In the genomic region with DNA sequence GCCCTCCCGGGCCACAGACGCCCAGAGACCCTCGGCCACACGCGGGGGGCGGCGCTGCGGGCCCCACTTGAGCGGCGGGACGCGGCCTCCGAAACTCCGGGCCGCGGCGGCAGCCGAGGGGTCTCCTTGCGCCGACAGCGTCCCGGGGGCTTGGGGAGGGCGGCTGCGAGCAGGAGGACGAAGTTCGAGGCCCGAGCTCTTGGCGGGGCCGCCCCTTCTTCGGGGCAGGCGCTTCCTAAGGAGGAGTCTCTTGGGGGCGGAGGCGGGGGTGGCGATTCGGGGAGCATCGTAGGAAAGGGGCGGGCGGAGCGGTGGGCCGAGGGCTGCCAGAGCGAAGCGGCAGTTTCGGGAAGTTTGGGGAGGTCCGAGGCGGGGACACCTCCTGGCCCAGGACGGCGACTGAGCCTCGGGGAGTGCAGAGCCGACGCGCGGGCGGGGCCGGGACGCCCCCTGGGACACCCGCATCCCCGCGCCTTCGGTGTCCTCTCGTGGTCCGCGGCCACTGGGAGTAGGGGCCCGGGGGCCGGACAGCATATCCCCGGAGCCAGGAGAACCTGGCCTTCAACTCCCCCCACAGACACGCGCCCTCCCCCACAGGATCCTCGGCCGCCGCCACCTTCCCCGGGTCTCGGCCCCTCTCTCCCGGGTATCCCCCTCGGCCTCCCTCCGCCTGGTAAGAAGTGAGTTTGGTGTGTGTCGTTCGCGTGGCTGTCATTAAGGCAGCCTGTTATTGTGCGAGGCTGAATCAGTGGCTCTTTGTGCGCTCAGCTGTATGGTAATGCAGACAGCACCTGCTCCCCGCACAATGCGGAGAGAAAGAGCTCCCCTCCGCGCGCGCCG, we compare ENCODE assay signal across 1 cellular context.
A peak's percentile ranks its signal among the peaks of the same experiment; 100 is the strongest.
TF ChIP-seq lines count a peak whose summit lies in the region.

No MANE protein-coding gene starts in this region.

TF ChIP-seq in GM12878, 131 proteins besides CTCF, POLR2A, EP300 and RAD21 (continued from another document):
- TF ChIP-seq, protein P1, sequence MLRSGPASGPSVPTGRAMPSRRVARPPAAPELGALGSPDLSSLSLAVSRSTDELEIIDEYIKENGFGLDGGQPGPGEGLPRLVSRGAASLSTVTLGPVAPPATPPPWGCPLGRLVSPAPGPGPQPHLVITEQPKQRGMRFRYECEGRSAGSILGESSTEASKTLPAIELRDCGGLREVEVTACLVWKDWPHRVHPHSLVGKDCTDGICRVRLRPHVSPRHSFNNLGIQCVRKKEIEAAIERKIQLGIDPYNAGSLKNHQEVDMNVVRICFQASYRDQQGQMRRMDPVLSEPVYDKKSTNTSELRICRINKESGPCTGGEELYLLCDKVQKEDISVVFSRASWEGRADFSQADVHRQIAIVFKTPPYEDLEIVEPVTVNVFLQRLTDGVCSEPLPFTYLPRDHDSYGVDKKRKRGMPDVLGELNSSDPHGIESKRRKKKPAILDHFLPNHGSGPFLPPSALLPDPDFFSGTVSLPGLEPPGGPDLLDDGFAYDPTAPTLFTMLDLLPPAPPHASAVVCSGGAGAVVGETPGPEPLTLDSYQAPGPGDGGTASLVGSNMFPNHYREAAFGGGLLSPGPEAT (IDR thresholded peaks at IDR 0.05; ENCODE audit: low read depth) = no peak
- TF ChIP-seq TBL1XR1 (IDR thresholded peaks at IDR 0.05; ENCODE audit: low read depth, low read length) (no peak), POLR2AphosphoS5 (IDR thresholded peaks at IDR 0.05; ENCODE audit: low read length) (no peak), TCF12 (IDR thresholded peaks at IDR 0.05; ENCODE audit: low read depth, low read length) (peak; percentile 79), MXI1 (IDR thresholded peaks at IDR 0.05; ENCODE audit: low read depth, low read length) (no peak), STAT3 (IDR thresholded peaks at IDR 0.05; ENCODE audit: low read depth, low read length) (no peak), JUND (IDR thresholded peaks at IDR 0.05; ENCODE audit: low read depth, low read length) (no peak), NR2F1 (conservative IDR thresholded peaks at IDR 0.05) (no peak), MEF2B (IDR thresholded peaks at IDR 0.05; ENCODE audit: partially characterized antibody, poor library complexity, severe bottlenecking) (peak; percentile 26), IKZF1 (conservative IDR thresholded peaks at IDR 0.05) (peak; percentile 48), SMAD1 (IDR thresholded peaks at IDR 0.05; ENCODE audit: low read depth, partially characterized antibody) (no peak), SP1 (IDR thresholded peaks at IDR 0.05; ENCODE audit: low read depth, low read length) (no peak), POU2F2 (IDR thresholded peaks at IDR 0.05; ENCODE audit: borderline replicate concordance, low read depth, low read length) (peak; percentile 79; the same call in 2 of the 3 replicates), RB1 (IDR thresholded peaks at IDR 0.05; ENCODE audit: borderline replicate concordance) (no peak), CREB1 (IDR thresholded peaks at IDR 0.05; ENCODE audit: low read depth) (no peak)
- TF ChIP-seq, protein P2, sequence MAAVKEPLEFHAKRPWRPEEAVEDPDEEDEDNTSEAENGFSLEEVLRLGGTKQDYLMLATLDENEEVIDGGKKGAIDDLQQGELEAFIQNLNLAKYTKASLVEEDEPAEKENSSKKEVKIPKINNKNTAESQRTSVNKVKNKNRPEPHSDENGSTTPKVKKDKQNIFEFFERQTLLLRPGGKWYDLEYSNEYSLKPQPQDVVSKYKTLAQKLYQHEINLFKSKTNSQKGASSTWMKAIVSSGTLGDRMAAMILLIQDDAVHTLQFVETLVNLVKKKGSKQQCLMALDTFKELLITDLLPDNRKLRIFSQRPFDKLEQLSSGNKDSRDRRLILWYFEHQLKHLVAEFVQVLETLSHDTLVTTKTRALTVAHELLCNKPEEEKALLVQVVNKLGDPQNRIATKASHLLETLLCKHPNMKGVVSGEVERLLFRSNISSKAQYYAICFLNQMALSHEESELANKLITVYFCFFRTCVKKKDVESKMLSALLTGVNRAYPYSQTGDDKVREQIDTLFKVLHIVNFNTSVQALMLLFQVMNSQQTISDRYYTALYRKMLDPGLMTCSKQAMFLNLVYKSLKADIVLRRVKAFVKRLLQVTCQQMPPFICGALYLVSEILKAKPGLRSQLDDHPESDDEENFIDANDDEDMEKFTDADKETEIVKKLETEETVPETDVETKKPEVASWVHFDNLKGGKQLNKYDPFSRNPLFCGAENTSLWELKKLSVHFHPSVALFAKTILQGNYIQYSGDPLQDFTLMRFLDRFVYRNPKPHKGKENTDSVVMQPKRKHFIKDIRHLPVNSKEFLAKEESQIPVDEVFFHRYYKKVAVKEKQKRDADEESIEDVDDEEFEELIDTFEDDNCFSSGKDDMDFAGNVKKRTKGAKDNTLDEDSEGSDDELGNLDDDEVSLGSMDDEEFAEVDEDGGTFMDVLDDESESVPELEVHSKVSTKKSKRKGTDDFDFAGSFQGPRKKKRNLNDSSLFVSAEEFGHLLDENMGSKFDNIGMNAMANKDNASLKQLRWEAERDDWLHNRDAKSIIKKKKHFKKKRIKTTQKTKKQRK (IDR thresholded peaks at IDR 0.05; ENCODE audit: low read depth, low read length) = no peak
- TF ChIP-seq, protein P3, sequence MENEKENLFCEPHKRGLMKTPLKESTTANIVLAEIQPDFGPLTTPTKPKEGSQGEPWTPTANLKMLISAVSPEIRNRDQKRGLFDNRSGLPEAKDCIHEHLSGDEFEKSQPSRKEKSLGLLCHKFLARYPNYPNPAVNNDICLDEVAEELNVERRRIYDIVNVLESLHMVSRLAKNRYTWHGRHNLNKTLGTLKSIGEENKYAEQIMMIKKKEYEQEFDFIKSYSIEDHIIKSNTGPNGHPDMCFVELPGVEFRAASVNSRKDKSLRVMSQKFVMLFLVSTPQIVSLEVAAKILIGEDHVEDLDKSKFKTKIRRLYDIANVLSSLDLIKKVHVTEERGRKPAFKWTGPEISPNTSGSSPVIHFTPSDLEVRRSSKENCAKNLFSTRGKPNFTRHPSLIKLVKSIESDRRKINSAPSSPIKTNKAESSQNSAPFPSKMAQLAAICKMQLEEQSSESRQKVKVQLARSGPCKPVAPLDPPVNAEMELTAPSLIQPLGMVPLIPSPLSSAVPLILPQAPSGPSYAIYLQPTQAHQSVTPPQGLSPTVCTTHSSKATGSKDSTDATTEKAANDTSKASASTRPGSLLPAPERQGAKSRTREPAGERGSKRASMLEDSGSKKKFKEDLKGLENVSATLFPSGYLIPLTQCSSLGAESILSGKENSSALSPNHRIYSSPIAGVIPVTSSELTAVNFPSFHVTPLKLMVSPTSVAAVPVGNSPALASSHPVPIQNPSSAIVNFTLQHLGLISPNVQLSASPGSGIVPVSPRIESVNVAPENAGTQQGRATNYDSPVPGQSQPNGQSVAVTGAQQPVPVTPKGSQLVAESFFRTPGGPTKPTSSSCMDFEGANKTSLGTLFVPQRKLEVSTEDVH (IDR thresholded peaks at IDR 0.05; ENCODE audit: low read depth, partially characterized antibody) = no peak
- TF ChIP-seq, protein P4, sequence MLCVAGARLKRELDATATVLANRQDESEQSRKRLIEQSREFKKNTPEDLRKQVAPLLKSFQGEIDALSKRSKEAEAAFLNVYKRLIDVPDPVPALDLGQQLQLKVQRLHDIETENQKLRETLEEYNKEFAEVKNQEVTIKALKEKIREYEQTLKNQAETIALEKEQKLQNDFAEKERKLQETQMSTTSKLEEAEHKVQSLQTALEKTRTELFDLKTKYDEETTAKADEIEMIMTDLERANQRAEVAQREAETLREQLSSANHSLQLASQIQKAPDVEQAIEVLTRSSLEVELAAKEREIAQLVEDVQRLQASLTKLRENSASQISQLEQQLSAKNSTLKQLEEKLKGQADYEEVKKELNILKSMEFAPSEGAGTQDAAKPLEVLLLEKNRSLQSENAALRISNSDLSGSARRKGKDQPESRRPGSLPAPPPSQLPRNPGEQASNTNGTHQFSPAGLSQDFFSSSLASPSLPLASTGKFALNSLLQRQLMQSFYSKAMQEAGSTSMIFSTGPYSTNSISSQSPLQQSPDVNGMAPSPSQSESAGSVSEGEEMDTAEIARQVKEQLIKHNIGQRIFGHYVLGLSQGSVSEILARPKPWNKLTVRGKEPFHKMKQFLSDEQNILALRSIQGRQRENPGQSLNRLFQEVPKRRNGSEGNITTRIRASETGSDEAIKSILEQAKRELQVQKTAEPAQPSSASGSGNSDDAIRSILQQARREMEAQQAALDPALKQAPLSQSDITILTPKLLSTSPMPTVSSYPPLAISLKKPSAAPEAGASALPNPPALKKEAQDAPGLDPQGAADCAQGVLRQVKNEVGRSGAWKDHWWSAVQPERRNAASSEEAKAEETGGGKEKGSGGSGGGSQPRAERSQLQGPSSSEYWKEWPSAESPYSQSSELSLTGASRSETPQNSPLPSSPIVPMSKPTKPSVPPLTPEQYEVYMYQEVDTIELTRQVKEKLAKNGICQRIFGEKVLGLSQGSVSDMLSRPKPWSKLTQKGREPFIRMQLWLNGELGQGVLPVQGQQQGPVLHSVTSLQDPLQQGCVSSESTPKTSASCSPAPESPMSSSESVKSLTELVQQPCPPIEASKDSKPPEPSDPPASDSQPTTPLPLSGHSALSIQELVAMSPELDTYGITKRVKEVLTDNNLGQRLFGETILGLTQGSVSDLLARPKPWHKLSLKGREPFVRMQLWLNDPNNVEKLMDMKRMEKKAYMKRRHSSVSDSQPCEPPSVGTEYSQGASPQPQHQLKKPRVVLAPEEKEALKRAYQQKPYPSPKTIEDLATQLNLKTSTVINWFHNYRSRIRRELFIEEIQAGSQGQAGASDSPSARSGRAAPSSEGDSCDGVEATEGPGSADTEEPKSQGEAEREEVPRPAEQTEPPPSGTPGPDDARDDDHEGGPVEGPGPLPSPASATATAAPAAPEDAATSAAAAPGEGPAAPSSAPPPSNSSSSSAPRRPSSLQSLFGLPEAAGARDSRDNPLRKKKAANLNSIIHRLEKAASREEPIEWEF (IDR thresholded peaks at IDR 0.05; ENCODE audit: insufficient replicate concordance, low read depth, low read length) = no peak
- TF ChIP-seq, protein P5, sequence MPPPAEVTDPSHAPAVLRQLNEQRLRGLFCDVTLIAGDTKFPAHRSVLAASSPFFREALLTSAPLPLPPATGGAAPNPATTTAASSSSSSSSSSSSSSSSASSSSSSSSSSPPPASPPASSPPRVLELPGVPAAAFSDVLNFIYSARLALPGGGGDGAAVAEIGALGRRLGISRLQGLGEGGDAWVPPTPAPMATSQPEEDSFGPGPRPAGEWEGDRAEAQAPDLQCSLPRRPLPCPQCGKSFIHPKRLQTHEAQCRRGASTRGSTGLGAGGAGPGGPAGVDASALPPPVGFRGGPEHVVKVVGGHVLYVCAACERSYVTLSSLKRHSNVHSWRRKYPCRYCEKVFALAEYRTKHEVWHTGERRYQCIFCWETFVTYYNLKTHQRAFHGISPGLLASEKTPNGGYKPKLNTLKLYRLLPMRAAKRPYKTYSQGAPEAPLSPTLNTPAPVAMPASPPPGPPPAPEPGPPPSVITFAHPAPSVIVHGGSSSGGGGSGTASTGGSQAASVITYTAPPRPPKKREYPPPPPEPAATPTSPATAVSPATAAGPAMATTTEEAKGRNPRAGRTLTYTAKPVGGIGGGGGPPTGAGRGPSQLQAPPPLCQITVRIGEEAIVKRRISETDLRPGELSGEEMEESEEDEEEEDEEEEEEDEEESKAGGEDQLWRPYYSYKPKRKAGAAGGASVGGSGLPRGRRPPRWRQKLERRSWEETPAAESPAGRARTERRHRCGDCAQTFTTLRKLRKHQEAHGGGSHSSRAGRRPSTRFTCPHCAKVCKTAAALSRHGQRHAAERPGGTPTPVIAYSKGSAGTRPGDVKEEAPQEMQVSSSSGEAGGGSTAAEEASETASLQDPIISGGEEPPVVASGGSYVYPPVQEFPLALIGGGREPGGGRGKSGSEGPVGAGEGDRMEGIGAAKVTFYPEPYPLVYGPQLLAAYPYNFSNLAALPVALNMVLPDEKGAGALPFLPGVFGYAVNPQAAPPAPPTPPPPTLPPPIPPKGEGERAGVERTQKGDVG (CRISPR knock-in tag; IDR thresholded peaks at IDR 0.05) = no peak
